Comparison of ENCODE assay signal across 26 cellular contexts in genomic region chr4:172362569-172362968, GRCh38.
"Had no signal": no experiment of that assay in that cellular context is flagged by ENCODE, and none has a peak within 500 bp of the region (broad histone marks: within the 10 kb centered on the region; RNA-seq: fewer than 3 reads in every experiment).

No MANE protein-coding gene starts in this region.

- FAIRE-seq: endometrium, islet of Langerhans, keratinocyte had no signal

- H3K4me3 Mint-ChIP-seq: dendritic cell treated with granulocyte-macrophage colony-stimulating factor and Interleukin-4, amounts not matched to agents 40 ng/mL and 50 ng/mL, for 4 days; effector memory CD8-positive, alpha-beta T cell; endodermal cell; naive B cell had no signal

- H3K27ac ChIP-seq: colonic mucosa, epithelial cell of prostate, esophagus squamous epithelium, gastrocnemius medialis, heart right ventricle, left lung, lower lobe of right lung had no signal

- H3K27ac Mint-ChIP-seq: dendritic cell treated with granulocyte-macrophage colony-stimulating factor and Interleukin-4, amounts not matched to agents 40 ng/mL and 50 ng/mL, for 4 days; effector memory CD8-positive, alpha-beta T cell; endodermal cell had no signal

- DNase-seq: colonic mucosa; cortex of kidney; effector CD8-positive, alpha-beta T cell; effector memory CD8-positive, alpha-beta T cell; endodermal cell; erythroblast; esophagus squamous epithelium; foreskin melanocyte; gastrocnemius medialis; glutamatergic neuron; head of caudate nucleus; heart right ventricle; hippocampal formation; left cardiac atrium; left lung; left ventricle myocardium superior; lower lobe of right lung; mesenchymal stem cell; midbrain; naive B cell had no signal

- H3K36me3 ChIP-seq: colonic mucosa, esophagus squamous epithelium, gastrocnemius medialis, heart right ventricle, left lung, lower lobe of right lung had no signal

- ATAC-seq: effector memory CD8-positive, alpha-beta T cell; esophagus mucosa; gastrocnemius medialis; heart right ventricle; left cardiac atrium; left lung; left ventricle myocardium superior; lower lobe of right lung had no signal

- H3K4me3 ChIP-seq: colonic mucosa, esophagus squamous epithelium, gastrocnemius medialis, heart right ventricle, left lung, lower lobe of right lung had no signal

- H3K27me3 ChIP-seq: colonic mucosa, esophagus squamous epithelium, gastrocnemius medialis, heart right ventricle, left lung had no signal

- H3K27me3 Mint-ChIP-seq: dendritic cell treated with granulocyte-macrophage colony-stimulating factor and Interleukin-4, amounts not matched to agents 40 ng/mL and 50 ng/mL, for 4 days; effector memory CD8-positive, alpha-beta T cell; naive B cell had no signal

- H3K36me3 Mint-ChIP-seq: naive B cell had no signal

- H3K4me1 ChIP-seq: colonic mucosa, esophagus squamous epithelium, gastrocnemius medialis, heart right ventricle, left lung, lower lobe of right lung had no signal

- H3K4me1 Mint-ChIP-seq: endodermal cell, naive B cell had no signal

- H3K9me3 ChIP-seq: colonic mucosa, esophagus squamous epithelium, gastrocnemius medialis, left lung, lower lobe of right lung had no signal
